1 cellular context compared by ENCODE assay signal in the genomic region with DNA sequence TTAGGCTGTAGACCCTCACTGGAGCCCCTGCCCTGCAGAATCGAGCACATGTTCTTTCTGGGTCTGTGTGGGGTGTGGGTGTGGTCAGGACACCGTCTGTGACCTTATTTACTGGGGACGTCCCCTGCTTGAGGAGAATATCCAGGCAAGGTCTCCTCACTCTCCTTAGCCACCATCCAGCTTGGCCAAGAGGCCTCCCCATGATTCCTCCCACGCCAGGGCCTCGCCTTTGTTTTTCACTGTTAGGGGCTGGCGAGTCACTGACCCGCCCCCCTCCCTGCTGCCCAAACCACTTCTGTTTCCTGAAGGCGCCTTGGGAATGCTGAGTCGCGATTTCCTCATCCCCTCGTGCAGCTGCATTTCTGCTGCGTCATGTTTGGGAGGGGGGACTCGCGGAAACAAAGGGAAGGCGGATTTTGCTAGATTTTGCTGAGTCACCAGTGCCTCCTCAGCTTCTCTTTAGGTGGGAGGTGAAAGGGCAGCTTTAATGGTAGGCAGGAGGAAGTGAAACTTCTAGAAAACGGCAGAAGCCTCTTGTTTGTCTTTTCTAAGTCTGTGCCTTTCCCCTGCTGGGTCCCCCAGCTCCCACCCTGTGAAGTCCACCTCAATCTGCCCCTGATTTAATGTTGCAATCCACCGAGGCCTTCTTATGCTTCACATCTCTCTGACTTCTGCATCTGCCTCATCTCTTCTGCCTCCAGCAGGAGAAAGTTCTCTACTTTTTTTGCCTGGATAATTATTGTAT.
TF ChIP-seq lines count a peak whose summit lies in the region.

No MANE protein-coding gene starts in this region.

TF ChIP-seq in K562, 482 proteins besides CTCF, POLR2A, EP300 and RAD21 (continued from another document and continues in another):
- TF ChIP-seq NCOA1 (IDR thresholded peaks at IDR 0.05; ENCODE audit: low read depth) (peak; percentile 74; the same call in 1 of the 2 replicates), TAF1 (IDR thresholded peaks at IDR 0.05; ENCODE audit: control insufficient read depth, extremely low read depth, insufficient read depth, low read length, severe bottlenecking) (no peak), DDX20 (tag; IDR thresholded peaks at IDR 0.05; ENCODE audit: low read depth) (no peak), PHTF2 (CRISPR knock-in tag; IDR thresholded peaks at IDR 0.05) (no peak), ILK (tag; IDR thresholded peaks at IDR 0.05; ENCODE audit: borderline replicate concordance, low read depth) (no peak), TBP (optimal IDR thresholded peaks at IDR 0.05; ENCODE audit: low read depth, low read length) (no peak), SOX6 (IDR thresholded peaks at IDR 0.05) (peak; percentile 99), ZNF583 (CRISPR knock-in tag; IDR thresholded peaks at IDR 0.05) (no peak), ZNF589 (CRISPR knock-in tag; IDR thresholded peaks at IDR 0.05; ENCODE audit: low read depth) (peak; percentile 28; the same call in 1 of the 2 replicates), CHCHD3 (CRISPR knock-in tag; IDR thresholded peaks at IDR 0.05) (no peak), PCBP2 (IDR thresholded peaks at IDR 0.05; ENCODE audit: low read depth, low read length, poor library complexity, severe bottlenecking) (no peak), PBX2 (CRISPR knock-in tag; IDR thresholded peaks at IDR 0.05; ENCODE audit: low read depth) (no peak), PBX2 (tag; conservative IDR thresholded peaks at IDR 0.05; ENCODE audit: low read depth) (no peak), ELF4 (CRISPR knock-in tag; IDR thresholded peaks at IDR 0.05) (no peak), EZH2 (IDR thresholded peaks at IDR 0.05; ENCODE audit: borderline replicate concordance, low read depth, low read length) (no peak), POLR2H (tag; IDR thresholded peaks at IDR 0.05; ENCODE audit: low read depth) (no peak), CCNT2 (IDR thresholded peaks at IDR 0.05; ENCODE audit: borderline replicate concordance, extremely low read depth, insufficient read length, low read depth, low read length) (peak; percentile 41), HNRNPH1 (optimal IDR thresholded peaks at IDR 0.05; ENCODE audit: low read depth, low read length) (no peak), MXD1 (CRISPR knock-in tag; IDR thresholded peaks at IDR 0.05; ENCODE audit: borderline replicate concordance, poor library complexity, severe bottlenecking) (no peak), SMAD4 (CRISPR knock-in tag; conservative IDR thresholded peaks at IDR 0.05) (no peak; the same call in 1 of the 2 replicates), CSDE1 (IDR thresholded peaks at IDR 0.05) (no peak), CCAR2 (IDR thresholded peaks at IDR 0.05; ENCODE audit: low read depth, low read length) (no peak), ZNF134 (CRISPR knock-in tag; conservative IDR thresholded peaks at IDR 0.05) (no peak), MGA (IDR thresholded peaks at IDR 0.05) (peak; percentile 50), SP1 (CRISPR knock-in tag; IDR thresholded peaks at IDR 0.05) (no peak), TCF7L2 (IDR thresholded peaks at IDR 0.05; ENCODE audit: low read depth, low read length) (no peak), DPF2 (IDR thresholded peaks at IDR 0.05) (peak; percentile 93), ZNF668 (CRISPR knock-in tag; IDR thresholded peaks at IDR 0.05) (no peak), SREBF2 (CRISPR knock-in tag; IDR thresholded peaks at IDR 0.05) (no peak), SMAD3 (CRISPR knock-in tag; conservative IDR thresholded peaks at IDR 0.05) (no peak), NFE2 (IDR thresholded peaks at IDR 0.05; ENCODE audit: low read depth) (peak; percentile 98), THRA (IDR thresholded peaks at IDR 0.05) (no peak), RAD51 (IDR thresholded peaks at IDR 0.05; ENCODE audit: borderline replicate concordance, low read depth) (no peak), ZNF384 (IDR thresholded peaks at IDR 0.05; ENCODE audit: low read depth, low read length) (peak; percentile 39; the same call in 1 of the 2 replicates), SMARCB1 (IDR thresholded peaks at IDR 0.05; ENCODE audit: insufficient read length, low read depth) (no peak)
- TF ChIP-seq, protein P1, sequence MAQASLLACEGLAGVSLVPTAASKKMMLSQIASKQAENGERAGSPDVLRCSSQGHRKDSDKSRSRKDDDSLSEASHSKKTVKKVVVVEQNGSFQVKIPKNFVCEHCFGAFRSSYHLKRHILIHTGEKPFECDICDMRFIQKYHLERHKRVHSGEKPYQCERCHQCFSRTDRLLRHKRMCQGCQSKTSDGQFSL (CRISPR knock-in tag; IDR thresholded peaks at IDR 0.05) = no peak
- TF ChIP-seq, protein P1 (tag; IDR thresholded peaks at IDR 0.05) = no peak
- TF ChIP-seq, protein P2, sequence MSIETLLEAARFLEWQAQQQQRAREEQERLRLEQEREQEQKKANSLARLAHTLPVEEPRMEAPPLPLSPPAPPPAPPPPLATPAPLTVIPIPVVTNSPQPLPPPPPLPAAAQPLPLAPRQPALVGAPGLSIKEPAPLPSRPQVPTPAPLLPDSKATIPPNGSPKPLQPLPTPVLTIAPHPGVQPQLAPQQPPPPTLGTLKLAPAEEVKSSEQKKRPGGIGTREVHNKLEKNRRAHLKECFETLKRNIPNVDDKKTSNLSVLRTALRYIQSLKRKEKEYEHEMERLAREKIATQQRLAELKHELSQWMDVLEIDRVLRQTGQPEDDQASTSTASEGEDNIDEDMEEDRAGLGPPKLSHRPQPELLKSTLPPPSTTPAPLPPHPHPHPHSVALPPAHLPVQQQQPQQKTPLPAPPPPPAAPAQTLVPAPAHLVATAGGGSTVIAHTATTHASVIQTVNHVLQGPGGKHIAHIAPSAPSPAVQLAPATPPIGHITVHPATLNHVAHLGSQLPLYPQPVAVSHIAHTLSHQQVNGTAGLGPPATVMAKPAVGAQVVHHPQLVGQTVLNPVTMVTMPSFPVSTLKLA (conservative IDR thresholded peaks at IDR 0.05) = peak; percentile 94 to 98
